ENCODE assay signal across 1 cellular context in the genomic region with DNA sequence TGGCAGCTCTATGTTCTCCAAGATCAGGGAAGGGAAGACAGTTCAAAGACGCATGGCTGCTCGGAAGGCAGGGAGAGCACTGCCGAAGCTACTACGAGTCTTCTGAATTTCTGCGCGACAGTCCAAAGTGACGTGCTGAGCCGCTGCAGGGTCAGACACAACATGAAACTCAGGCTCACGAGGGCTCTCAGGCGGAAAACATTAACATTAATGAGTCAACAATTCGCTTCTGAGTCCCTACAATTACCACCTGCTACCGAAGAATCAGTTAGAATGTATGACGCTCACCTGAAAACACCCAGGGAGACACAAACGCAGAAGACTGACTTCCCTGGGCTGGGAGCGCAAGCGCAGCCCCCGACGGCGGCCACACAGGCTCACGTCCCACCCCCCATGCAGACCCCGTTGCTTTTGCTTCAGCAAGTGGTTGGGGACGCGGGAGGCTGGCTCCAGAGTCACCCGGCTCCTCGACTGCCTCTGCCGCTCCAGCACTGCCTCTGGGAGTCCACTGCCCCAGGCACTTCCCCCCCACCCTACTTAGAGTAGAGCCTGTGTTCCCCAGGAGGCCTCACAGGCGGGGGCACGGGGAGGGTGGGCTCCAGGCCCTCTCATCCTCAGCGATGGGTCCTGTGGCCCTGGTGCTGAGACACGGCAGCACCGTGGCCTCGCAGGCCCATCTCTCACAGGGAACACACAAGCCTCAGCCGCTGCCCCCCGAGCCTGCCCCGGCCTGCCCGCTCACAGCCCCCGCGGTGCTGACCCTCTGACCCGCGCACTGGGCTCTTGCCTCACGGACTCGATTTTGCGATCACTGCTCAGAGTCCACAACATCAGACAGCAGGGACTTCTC.
TF ChIP-seq lines count a peak whose summit lies in the region.

No MANE protein-coding gene starts in this region.

TF ChIP-seq in GM23338, 12 proteins besides CTCF, POLR2A, EP300 and RAD21:
- TF ChIP-seq EZH2phosphoT487 (IDR thresholded peaks at IDR 0.05; ENCODE audit: unreplicated experiment) (no peak), EZH2 (IDR thresholded peaks at IDR 0.05; ENCODE audit: low read depth, unreplicated experiment) (no peak), ZNF114 (CRISPR knock-in tag; IDR thresholded peaks at IDR 0.05) (no peak), NANOG (IDR thresholded peaks at IDR 0.05; ENCODE audit: borderline replicate concordance) (no peak), CREB1 (CRISPR knock-in tag; IDR thresholded peaks at IDR 0.05; ENCODE audit: low read depth) (no peak), STAT1 (IDR thresholded peaks at IDR 0.05; ENCODE audit: unreplicated experiment) (no peak), ZNF331 (CRISPR knock-in tag; IDR thresholded peaks at IDR 0.05; ENCODE audit: low read depth) (no peak), POLR2AphosphoS5 (IDR thresholded peaks at IDR 0.05; ENCODE audit: low read depth) (no peak), JUNB (IDR thresholded peaks at IDR 0.05; ENCODE audit: unreplicated experiment) (no peak), ZNF462 (CRISPR knock-in tag; IDR thresholded peaks at IDR 0.05) (no peak)
- TF ChIP-seq, protein P1, sequence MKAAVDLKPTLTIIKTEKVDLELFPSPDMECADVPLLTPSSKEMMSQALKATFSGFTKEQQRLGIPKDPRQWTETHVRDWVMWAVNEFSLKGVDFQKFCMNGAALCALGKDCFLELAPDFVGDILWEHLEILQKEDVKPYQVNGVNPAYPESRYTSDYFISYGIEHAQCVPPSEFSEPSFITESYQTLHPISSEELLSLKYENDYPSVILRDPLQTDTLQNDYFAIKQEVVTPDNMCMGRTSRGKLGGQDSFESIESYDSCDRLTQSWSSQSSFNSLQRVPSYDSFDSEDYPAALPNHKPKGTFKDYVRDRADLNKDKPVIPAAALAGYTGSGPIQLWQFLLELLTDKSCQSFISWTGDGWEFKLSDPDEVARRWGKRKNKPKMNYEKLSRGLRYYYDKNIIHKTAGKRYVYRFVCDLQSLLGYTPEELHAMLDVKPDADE (IDR thresholded peaks at IDR 0.05) = no peak
- TF ChIP-seq, protein P2, sequence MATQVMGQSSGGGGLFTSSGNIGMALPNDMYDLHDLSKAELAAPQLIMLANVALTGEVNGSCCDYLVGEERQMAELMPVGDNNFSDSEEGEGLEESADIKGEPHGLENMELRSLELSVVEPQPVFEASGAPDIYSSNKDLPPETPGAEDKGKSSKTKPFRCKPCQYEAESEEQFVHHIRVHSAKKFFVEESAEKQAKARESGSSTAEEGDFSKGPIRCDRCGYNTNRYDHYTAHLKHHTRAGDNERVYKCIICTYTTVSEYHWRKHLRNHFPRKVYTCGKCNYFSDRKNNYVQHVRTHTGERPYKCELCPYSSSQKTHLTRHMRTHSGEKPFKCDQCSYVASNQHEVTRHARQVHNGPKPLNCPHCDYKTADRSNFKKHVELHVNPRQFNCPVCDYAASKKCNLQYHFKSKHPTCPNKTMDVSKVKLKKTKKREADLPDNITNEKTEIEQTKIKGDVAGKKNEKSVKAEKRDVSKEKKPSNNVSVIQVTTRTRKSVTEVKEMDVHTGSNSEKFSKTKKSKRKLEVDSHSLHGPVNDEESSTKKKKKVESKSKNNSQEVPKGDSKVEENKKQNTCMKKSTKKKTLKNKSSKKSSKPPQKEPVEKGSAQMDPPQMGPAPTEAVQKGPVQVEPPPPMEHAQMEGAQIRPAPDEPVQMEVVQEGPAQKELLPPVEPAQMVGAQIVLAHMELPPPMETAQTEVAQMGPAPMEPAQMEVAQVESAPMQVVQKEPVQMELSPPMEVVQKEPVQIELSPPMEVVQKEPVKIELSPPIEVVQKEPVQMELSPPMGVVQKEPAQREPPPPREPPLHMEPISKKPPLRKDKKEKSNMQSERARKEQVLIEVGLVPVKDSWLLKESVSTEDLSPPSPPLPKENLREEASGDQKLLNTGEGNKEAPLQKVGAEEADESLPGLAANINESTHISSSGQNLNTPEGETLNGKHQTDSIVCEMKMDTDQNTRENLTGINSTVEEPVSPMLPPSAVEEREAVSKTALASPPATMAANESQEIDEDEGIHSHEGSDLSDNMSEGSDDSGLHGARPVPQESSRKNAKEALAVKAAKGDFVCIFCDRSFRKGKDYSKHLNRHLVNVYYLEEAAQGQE (IDR thresholded peaks at IDR 0.05; ENCODE audit: unreplicated experiment) = no peak
